ENCODE assay signal across 1 cellular context in genomic region chr2:68423966-68424650, GRCh38.
TF ChIP-seq lines count a peak whose summit lies in the region.

No MANE protein-coding gene starts in this region.

TF ChIP-seq in K562, 482 proteins besides CTCF, POLR2A, EP300 and RAD21 (continues in another document):
- TF ChIP-seq ZFX (CRISPR knock-in tag; IDR thresholded peaks at IDR 0.05) (no peak), PHB (CRISPR knock-in tag; IDR thresholded peaks at IDR 0.05) (no peak), CHAMP1 (IDR thresholded peaks at IDR 0.05) (no peak), SPI1 (IDR thresholded peaks at IDR 0.05; ENCODE audit: borderline replicate concordance, low read depth, low read length) (peak; percentile 99), MEF2D (tag; conservative IDR thresholded peaks at IDR 0.05; ENCODE audit: low read depth) (peak; percentile 61), KAT7 (CRISPR knock-in tag; IDR thresholded peaks at IDR 0.05; ENCODE audit: borderline replicate concordance) (no peak), MAFF (IDR thresholded peaks at IDR 0.05; ENCODE audit: low read length) (peak; percentile 34; the same call in 1 of the 2 replicates), ATF1 (CRISPR knock-in tag; IDR thresholded peaks at IDR 0.05) (no peak), ATF1 (tag; IDR thresholded peaks at IDR 0.05) (no peak), HBP1 (CRISPR knock-in tag; IDR thresholded peaks at IDR 0.05) (0 out of 2 replicates have a peak, but pooled peaks have one; percentile 4), SP1 (CRISPR knock-in tag; IDR thresholded peaks at IDR 0.05) (0 out of 2 replicates have a peak, but pooled peaks have one; percentile 20), CHD7 (IDR thresholded peaks at IDR 0.05; ENCODE audit: low read depth, low read length) (no peak), RBM25 (IDR thresholded peaks at IDR 0.05; ENCODE audit: low read depth, low read length, severe bottlenecking) (no peak), NFE2 (IDR thresholded peaks at IDR 0.05; ENCODE audit: low read depth) (peak; percentile 74), KHSRP (IDR thresholded peaks at IDR 0.05) (no peak), NBN (IDR thresholded peaks at IDR 0.05; ENCODE audit: low read depth) (peak; percentile 31; the same call in 1 of the 2 replicates), HDAC2 (IDR thresholded peaks at IDR 0.05) (peak; percentile 57; the same call in 1 of the 2 replicates), SMARCC2 (IDR thresholded peaks at IDR 0.05; ENCODE audit: low read depth) (peak; percentile 56; the same call in 1 of the 2 replicates), ZBTB5 (IDR thresholded peaks at IDR 0.05) (no peak), TCF3 (CRISPR knock-in tag; IDR thresholded peaks at IDR 0.05) (peak; percentile 34; the same call in 1 of the 2 replicates), SOX6 (IDR thresholded peaks at IDR 0.05) (peak; percentile 88), ZNF175 (CRISPR knock-in tag; IDR thresholded peaks at IDR 0.05; ENCODE audit: low read depth) (0 out of 2 replicates have a peak, but pooled peaks have one; percentile 45), IFI16 (CRISPR knock-in tag; IDR thresholded peaks at IDR 0.05) (no peak), HDAC1 (IDR thresholded peaks at IDR 0.05) (peak in 1 of 2 experiments; percentile 73; a peak in 1 of 4 replicates), FOXA3 (CRISPR knock-in tag; conservative IDR thresholded peaks at IDR 0.05 in 1 of 2, IDR thresholded peaks at IDR 0.05 in 1 of 2) (no peak), NCOA1 (IDR thresholded peaks at IDR 0.05; ENCODE audit: low read depth) (no peak; the same call in 1 of the 2 replicates), HMGXB4 (CRISPR knock-in tag; IDR thresholded peaks at IDR 0.05) (no peak), SMARCE1 (IDR thresholded peaks at IDR 0.05) (peak; percentile 95; the same call in 1 of the 2 replicates), ZNF316 (IDR thresholded peaks at IDR 0.05) (peak; percentile 61; the same call in 1 of the 2 replicates), TRIM24 (IDR thresholded peaks at IDR 0.05) (peak; percentile 34 to 45; a peak in 2 of 4 replicates), LCOR (CRISPR knock-in tag; IDR thresholded peaks at IDR 0.05) (peak; percentile 86; the same call in 1 of the 2 replicates), RHOXF2B (CRISPR knock-in tag; conservative IDR thresholded peaks at IDR 0.05) (no peak), HMBOX1 (IDR thresholded peaks at IDR 0.05) (peak; percentile 98), KDM4B (IDR thresholded peaks at IDR 0.05; ENCODE audit: borderline replicate concordance in 2 of 2, low read depth in 1 of 2) (no peak), TOE1 (IDR thresholded peaks at IDR 0.05; ENCODE audit: borderline replicate concordance) (peak; percentile 38; the same call in 1 of the 2 replicates), TOE1 (CRISPR knock-in tag; IDR thresholded peaks at IDR 0.05; ENCODE audit: borderline replicate concordance, low read depth) (no peak), ARID1B (IDR thresholded peaks at IDR 0.05) (peak; percentile 78), ATF3 (IDR thresholded peaks at IDR 0.05) (peak; percentile 46; the same call in 1 of the 2 replicates), ATF3 (CRISPR knock-in tag; conservative IDR thresholded peaks at IDR 0.05) (no peak), COPS2 (conservative IDR thresholded peaks at IDR 0.05) (no peak), ZNF584 (CRISPR knock-in tag; IDR thresholded peaks at IDR 0.05; ENCODE audit: low read depth) (0 out of 2 replicates have a peak, but pooled peaks have one; percentile 34), ZNF695 (CRISPR knock-in tag; IDR thresholded peaks at IDR 0.05) (no peak), CXXC5 (CRISPR knock-in tag; IDR thresholded peaks at IDR 0.05) (peak; percentile 39; the same call in 1 of the 2 replicates), NR2C2 (CRISPR knock-in tag; IDR thresholded peaks at IDR 0.05) (no peak), NR2C2 (tag; IDR thresholded peaks at IDR 0.05) (peak; percentile 83), ZNF589 (CRISPR knock-in tag; IDR thresholded peaks at IDR 0.05; ENCODE audit: low read depth) (peak; percentile 82; the same call in 1 of the 2 replicates)
